ENCODE assay signal across 1 cellular context in the genomic region with DNA sequence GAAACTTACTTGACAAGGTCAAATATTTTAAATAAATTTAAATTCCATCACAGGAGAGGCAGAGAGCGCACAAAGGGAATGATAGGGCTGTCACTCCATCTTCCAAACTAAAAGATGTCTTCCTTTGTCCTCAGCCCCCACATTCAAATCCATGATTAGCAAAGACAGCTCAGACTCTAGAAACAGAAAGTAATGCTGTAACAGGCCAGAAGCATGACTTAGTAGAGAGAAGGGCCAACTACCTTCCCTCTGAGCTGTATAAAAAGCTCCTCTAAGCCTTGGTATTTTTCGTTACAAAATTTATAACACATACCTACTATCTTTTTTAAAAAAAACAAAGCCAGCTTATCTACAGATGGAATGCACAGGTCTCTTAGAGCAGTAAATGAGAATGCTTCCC.
TF ChIP-seq lines count a peak whose summit lies in the region.

No MANE protein-coding gene starts in this region.

TF ChIP-seq in SK-N-SH, 30 proteins besides CTCF, POLR2A, EP300 and RAD21 (continued from another document):
- no peak for TF ChIP-seq IRF3 (IDR thresholded peaks at IDR 0.05; ENCODE audit: low read depth, low read length)
- no peak for TF ChIP-seq FOSL2 (IDR thresholded peaks at IDR 0.05; ENCODE audit: borderline replicate concordance, low read depth)
- no peak for TF ChIP-seq FOXM1 (IDR thresholded peaks at IDR 0.05; ENCODE audit: low read depth)
- no peak for TF ChIP-seq MXI1 (IDR thresholded peaks at IDR 0.05; ENCODE audit: low read depth, low read length)
- no peak for TF ChIP-seq CHD2 (IDR thresholded peaks at IDR 0.05; ENCODE audit: low read length, partially characterized antibody)
- TF ChIP-seq YY1 (IDR thresholded peaks at IDR 0.05; ENCODE audit: low read depth) = no peak
- no peak for TF ChIP-seq ELF1 (IDR thresholded peaks at IDR 0.05)
- no peak for TF ChIP-seq PBX3 (IDR thresholded peaks at IDR 0.05)
- no peak for TF ChIP-seq REST (IDR thresholded peaks at IDR 0.05; ENCODE audit: low read depth, low read length)
- TF ChIP-seq EZH2phosphoT487 (IDR thresholded peaks at IDR 0.05; ENCODE audit: borderline replicate concordance, low read depth) = no peak
- no peak for TF ChIP-seq RFX5 (IDR thresholded peaks at IDR 0.05; ENCODE audit: low read length)
- no peak for TF ChIP-seq NRF1 (IDR thresholded peaks at IDR 0.05; ENCODE audit: low read depth, low read length)
- TF ChIP-seq TAF1 (IDR thresholded peaks at IDR 0.05; ENCODE audit: borderline replicate concordance, low read depth, low read length) = no peak
- no peak for TF ChIP-seq GATA2 (CRISPR knock-in tag; IDR thresholded peaks at IDR 0.05)
- no peak for TF ChIP-seq SIN3A (IDR thresholded peaks at IDR 0.05; ENCODE audit: borderline replicate concordance, low read depth, low read length)
TF ChIP-seq in SK-N-SH: peak in this region for 0.
